ENCODE assay signal across 32 cellular contexts in genomic region chr2:168172071-168172470, GRCh38.
"Had no signal": no experiment of that assay in that cellular context is flagged by ENCODE, and none has a peak within 500 bp of the region (broad histone marks: within the 10 kb centered on the region; RNA-seq: fewer than 3 reads in every experiment).

No MANE protein-coding gene starts in this region.

- H3K36me3 ChIP-seq: gastrocnemius medialis, neutrophil, sigmoid colon, spleen, tibial artery had no signal

- H3K27me3 ChIP-seq: gastrocnemius medialis, neutrophil, sigmoid colon, spleen, testis, tibial artery had no signal

- H3K4me3 ChIP-seq: gastrocnemius medialis, lung, mucosa of descending colon, sigmoid colon, spleen, testis, tibial artery had no signal

- H3K27ac Mint-ChIP-seq: dendritic cell treated with granulocyte-macrophage colony-stimulating factor and Interleukin-4, amounts not matched to agents 40 ng/mL and 50 ng/mL, for 4 days; endodermal cell; memory B cell; mesothelial cell of epicardium; naive B cell; progenitor cell of endocrine pancreas; stimulated activated memory B cell treated with anti-CD40 and anti-IgM and Interleukin-4, amounts not matched to agents 10 μg/mL and 1 μg/mL and 100 μg/mL, for 72 hours; type B pancreatic cell had no signal

- H3K27ac ChIP-seq: epithelial cell of prostate, gastrocnemius medialis, neutrophil, parathyroid adenoma, sigmoid colon, spleen, testis, tibial artery had no signal

- H3K36me3 Mint-ChIP-seq: naive B cell; natural killer cell treated with Interleukin-12 subunit alpha and Interleukin-12 subunit beta and Interleukin-15 and Interleukin-18, amount 100 ng/mL, for 72 hours had no signal

- H3K9me3 ChIP-seq: gastrocnemius medialis, mucosa of descending colon, neutrophil, sigmoid colon, spleen, testis, tibial artery had no signal

- H3K9me3 Mint-ChIP-seq: dendritic cell treated with granulocyte-macrophage colony-stimulating factor and Interleukin-4, amounts not matched to agents 40 ng/mL and 50 ng/mL, for 4 days; endodermal cell; immature natural killer cell; memory B cell; mesothelial cell of epicardium; naive B cell; natural killer cell treated with Interleukin-12 subunit alpha and Interleukin-12 subunit beta and Interleukin-15 and Interleukin-18, amount 100 ng/mL, for 72 hours; neural crest cell; stimulated activated memory B cell treated with anti-CD40 and anti-IgM and Interleukin-4, amounts not matched to agents 10 μg/mL and 1 μg/mL and 100 μg/mL, for 72 hours; type B pancreatic cell had no signal

- H3K4me1 ChIP-seq: gastrocnemius medialis, parathyroid adenoma, sigmoid colon, testis, tibial artery had no signal

- H3K27me3 Mint-ChIP-seq: dendritic cell treated with granulocyte-macrophage colony-stimulating factor and Interleukin-4, amounts not matched to agents 40 ng/mL and 50 ng/mL, for 4 days; memory B cell; naive B cell; natural killer cell treated with Interleukin-12 subunit alpha and Interleukin-12 subunit beta and Interleukin-15 and Interleukin-18, amount 100 ng/mL, for 72 hours; progenitor cell of endocrine pancreas; stimulated activated memory B cell treated with anti-CD40 and anti-IgM and Interleukin-4, amounts not matched to agents 10 μg/mL and 1 μg/mL and 100 μg/mL, for 72 hours; type B pancreatic cell had no signal

- H3K4me3 Mint-ChIP-seq: dendritic cell treated with granulocyte-macrophage colony-stimulating factor and Interleukin-4, amounts not matched to agents 40 ng/mL and 50 ng/mL, for 4 days; endodermal cell; immature natural killer cell; memory B cell; mesothelial cell of epicardium; natural killer cell treated with Interleukin-12 subunit alpha and Interleukin-12 subunit beta and Interleukin-15 and Interleukin-18, amount 100 ng/mL, for 72 hours; neural crest cell; stimulated activated memory B cell treated with anti-CD40 and anti-IgM and Interleukin-4, amounts not matched to agents 10 μg/mL and 1 μg/mL and 100 μg/mL, for 72 hours; type B pancreatic cell had no signal

- DNase-seq: effector CD8-positive, alpha-beta T cell; endodermal cell; foreskin fibroblast; gastrocnemius medialis; head of caudate nucleus; hippocampal formation; immature natural killer cell; islet precursor cell; kidney glomerular epithelial cell; left colon; mucosa of descending colon; naive B cell; sigmoid colon; spleen; stimulated activated CD4-positive, alpha-beta T cell treated with anti-CD3 and anti-CD28 coated beads, Interleukin-4, amount 100 ng/mL, for 4 hours; stimulated activated naive CD8-positive, alpha-beta T cell treated with anti-CD3 and anti-CD28 coated beads, Interleukin-15, Interleukin-2, amounts not matched to agents 100 U/mL and 50 U/mL, for 24 hours; substantia nigra; testis; tibial artery had no signal

- ATAC-seq: esophagus mucosa; gastrocnemius medialis; left colon; mucosa of descending colon; stimulated activated memory B cell treated with anti-CD40 and anti-IgM and Interleukin-4, amounts not matched to agents 10 μg/mL and 1 μg/mL and 100 μg/mL, for 72 hours; stimulated activated naive CD8-positive, alpha-beta T cell treated with anti-CD3 and anti-CD28 coated beads, Interleukin-15, Interleukin-2, amounts not matched to agents 100 U/mL and 50 U/mL, for 24 hours had no signal
